ENCODE assay signal across 11 cellular contexts in genomic region chr11:117058761-117059233, GRCh38. TPM values are rescaled to one million over a fixed set of nuclear protein-coding genes. Genes with fewer than 3 reads are reported as not detected.
DNase-seq lines count a peak whose midpoint lies in the region; ATAC-seq lines count a peak whose summit lies in the region.
"Had no signal": no experiment of that assay in that cellular context is flagged by ENCODE, and none has a peak within 500 bp of the region (broad histone marks: within the 10 kb centered on the region; RNA-seq: fewer than 3 reads in every experiment).

No MANE protein-coding gene starts in this region.

- peaks cover 0 to 17% (median 4%) of the 10 kb centered on the region in 3 donors for H3K36me3 Mint-ChIP-seq in CD8-positive, alpha-beta memory T cell
- H3K36me3 Mint-ChIP-seq in naive B cell = peaks cover 0 to 4% of the 10 kb centered on the region in 2 donors
- H3K36me3 Mint-ChIP-seq in T-helper 2 cell treated with Interferon-gamma antibody and Interleukin-4, amounts not matched to agents 5 μg/mL and 100 μg/mL, for 36 hours (ENCODE audit: low read depth) = peaks cover 1% of the 10 kb centered on the region

- peaks cover 0 to 1% (median 0%) of the 10 kb centered on the region in 5 donors for H3K9me3 Mint-ChIP-seq in CD8-positive, alpha-beta memory T cell
- H3K9me3 Mint-ChIP-seq in naive B cell = peaks cover 0 to 4% (median 0%) of the 10 kb centered on the region in 7 donors
- no peaks in the 10 kb centered on the region for H3K9me3 Mint-ChIP-seq in T-helper 2 cell treated with Interferon-gamma antibody and Interleukin-4, amounts not matched to agents 5 μg/mL and 100 μg/mL, for 36 hours
- H3K9me3 Mint-ChIP-seq: effector memory CD8-positive, alpha-beta T cell had no signal

- no peak for DNase-seq in CD8-positive, alpha-beta memory T cell
- DNase-seq in NCI-H2227 (lab: John Stamatoyannopoulos, UW; ENCODE audit: unreplicated experiment) = peak; percentile 35
- DNase-seq in dermis blood vessel endothelial cell = peak; percentile 79
- no peak for DNase-seq in naive B cell
- no peak for DNase-seq in activated naive CD4-positive, alpha-beta T cell treated with anti-CD3 and anti-CD28 coated beads, Interleukin-2, amount 50 U/mL, for 16 hours
- no peak for DNase-seq in left lobe of liver (ENCODE audit: low spot score)
- DNase-seq in NOMO-1 treated with DMSO at 0.1 percent for 48 hours (lab: John Stamatoyannopoulos, UW; ENCODE audit: unreplicated experiment) = no peak
- no peak for DNase-seq in T-helper 2 cell treated with Interferon-gamma antibody and Interleukin-4, amounts not matched to agents 5 μg/mL and 100 μg/mL, for 36 hours (ENCODE audit: low spot score)
- DNase-seq: effector memory CD8-positive, alpha-beta T cell; GOT3; right cardiac atrium had no signal

- H3K27me3 ChIP-seq in CD8-positive, alpha-beta memory T cell (ENCODE audit: insufficient read depth, low read length, poor library complexity, severe bottlenecking) = no peaks in the 10 kb centered on the region

- ATAC-seq in naive B cell (ENCODE audit: low read depth in 2 of 2) (no peak), left lobe of liver (no peak)
- ATAC-seq: effector memory CD8-positive, alpha-beta T cell had no signal

- no peak overlapping the region for H3K27ac ChIP-seq in CD8-positive, alpha-beta memory T cell (ENCODE audit: low read depth, low read length)

- peaks cover 0 to 2% of the 10 kb centered on the region in 2 donors for H3K27me3 Mint-ChIP-seq in CD8-positive, alpha-beta memory T cell
- H3K27me3 Mint-ChIP-seq in naive B cell = no peaks in the 10 kb centered on the region
- no peaks in the 10 kb centered on the region for H3K27me3 Mint-ChIP-seq in T-helper 2 cell treated with Interferon-gamma antibody and Interleukin-4, amounts not matched to agents 5 μg/mL and 100 μg/mL, for 36 hours (ENCODE audit: low read depth)
- H3K27me3 Mint-ChIP-seq: effector memory CD8-positive, alpha-beta T cell had no signal

- no peak overlapping the region for H3K4me3 ChIP-seq in CD8-positive, alpha-beta memory T cell (ENCODE audit: low read length)

- H3K4me1 ChIP-seq in CD8-positive, alpha-beta memory T cell (ENCODE audit: insufficient read depth, low read length) = peaks cover 14% of the 10 kb centered on the region

- peaks cover 69 to 94% (median 89%) of the 10 kb centered on the region in 3 donors for H3K4me1 Mint-ChIP-seq in CD8-positive, alpha-beta memory T cell
- H3K4me1 Mint-ChIP-seq in naive B cell = peaks cover 70 to 80% (median 76%) of the 10 kb centered on the region in 3 donors
- H3K4me1 Mint-ChIP-seq in T-helper 2 cell treated with Interferon-gamma antibody and Interleukin-4, amounts not matched to agents 5 μg/mL and 100 μg/mL, for 36 hours (ENCODE audit: low read depth) = peaks cover 25% of the 10 kb centered on the region

- no peaks in the 10 kb centered on the region for H3K9me3 ChIP-seq in CD8-positive, alpha-beta memory T cell (ENCODE audit: low read length)

- no peaks in the 10 kb centered on the region for H3K36me3 ChIP-seq in CD8-positive, alpha-beta memory T cell (ENCODE audit: insufficient read depth, low read length)

- H3K27ac Mint-ChIP-seq in CD8-positive, alpha-beta memory T cell = peak overlapping the region in 6 of 8 donors; percentile 1 to 51 (median 18)
- H3K27ac Mint-ChIP-seq in naive B cell = peak overlapping the region in 4 of 6 donors; percentile 4 to 90 (median 28)
- H3K27ac Mint-ChIP-seq in T-helper 2 cell treated with Interferon-gamma antibody and Interleukin-4, amounts not matched to agents 5 μg/mL and 100 μg/mL, for 36 hours = no peak overlapping the region

- CTCF ChIA-PET in CD8-positive, alpha-beta memory T cell (lab: Charles Lee) = no interaction called here

- POLR2A ChIA-PET in CD8-positive, alpha-beta memory T cell (lab: Charles Lee) = no interaction called here

- H3K4me3 Mint-ChIP-seq in CD8-positive, alpha-beta memory T cell = peak overlapping the region in 2 of 7 donors; percentile 0 to 7
- H3K4me3 Mint-ChIP-seq in naive B cell = peak overlapping the region in 5 of 8 donors; percentile 9 to 40 (median 32)
- H3K4me3 Mint-ChIP-seq in T-helper 2 cell treated with Interferon-gamma antibody and Interleukin-4, amounts not matched to agents 5 μg/mL and 100 μg/mL, for 36 hours = no peak overlapping the region

RNA-seq across cellular contexts. Expression of gene SIK3, which starts 39.4 kb away (rescaled TPM):
- total RNA-seq in CD8-positive, alpha-beta memory T cell = 10 to 100 TPM; 42.8 to 48.7 TPM
- 33.9 TPM for polyA plus RNA-seq in CD8-positive, alpha-beta memory T cell
- total RNA-seq in dermis blood vessel endothelial cell (12.9 and 16.7 TPM in 2 replicates), left lobe of liver (27.1 TPM)
- polyA plus RNA-seq in naive B cell (ENCODE audit: low read depth in 6 of 6) = 10 to 100 TPM; 27.7 to 52.1 (median 35.6) TPM

Comparison
In these comparisons a context has a peak if more than half of its experiments do, and no peak if none do; other contexts are left out.
1. DNase-seq: peak in NCI-H2227 (single experiment) and dermis blood vessel endothelial cell (single experiment); none in CD8-positive, alpha-beta memory T cell (0 of 5), naive B cell (single experiment), activated naive CD4-positive, alpha-beta T cell treated with anti-CD3 and anti-CD28 coated beads, Interleukin-2, amount 50 U/mL, for 16 hours (single experiment), left lobe of liver (single experiment), NOMO-1 treated with DMSO at 0.1 percent for 48 hours (single experiment) and T-helper 2 cell treated with Interferon-gamma antibody and Interleukin-4, amounts not matched to agents 5 μg/mL and 100 μg/mL, for 36 hours (single experiment).